In the genomic region with DNA sequence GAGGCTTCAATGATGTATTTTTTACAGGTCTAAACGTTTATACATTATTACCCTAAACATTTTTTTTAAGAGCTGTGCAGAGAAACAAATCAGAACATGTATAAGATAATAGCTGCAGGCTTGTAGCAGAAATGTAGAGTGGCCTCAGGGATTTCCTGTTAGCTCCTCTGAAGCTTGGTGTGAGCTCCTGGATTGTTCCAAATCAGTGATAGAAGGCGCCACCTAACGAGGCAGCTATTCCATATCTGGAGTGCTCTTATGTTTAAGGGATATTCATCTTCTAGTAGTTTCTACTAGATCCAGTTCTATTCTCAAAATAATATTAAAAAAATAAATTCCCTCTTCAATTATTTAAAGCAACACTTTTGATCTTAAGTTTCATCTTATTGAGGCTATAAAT, we compare ENCODE assay signal across 16 cellular contexts.
DNase-seq lines count a peak whose midpoint lies in the region; ATAC-seq, FAIRE-seq and TF ChIP-seq lines count a peak whose summit lies in the region.
"Had no signal": no experiment of that assay in that cellular context is flagged by ENCODE, and none has a peak within 500 bp of the region (broad histone marks: within the 10 kb centered on the region; RNA-seq: fewer than 3 reads in every experiment).

No MANE protein-coding gene starts in this region.

- no peak overlapping the region for H2AK5ac ChIP-seq in H9 (ENCODE audit: insufficient read length, low read length)
- no peak overlapping the region for H2AK5ac ChIP-seq in H1 (ENCODE audit: low read depth, low read length)
- no peak overlapping the region for H2AK5ac ChIP-seq in trophoblast cell (ENCODE audit: low read length)

- H3K4me1 Mint-ChIP-seq in H9, result peaks cover 16 to 20% of the 10 kb centered on the region in 2 experiments
- H3K4me1 Mint-ChIP-seq: natural killer cell had no signal

- peak in 1 of 2 experiments; percentile 11; a peak in 1 of 4 replicates for TF ChIP-seq RAD21 in H1 (IDR thresholded peaks at IDR 0.05 in 1 of 2, conservative IDR thresholded peaks at IDR 0.05 in 1 of 2; ENCODE audit: low read depth in 2 of 2, low read length in 2 of 2)

- no peak overlapping the region for H3K4me3 Mint-ChIP-seq in H9
- H3K4me3 Mint-ChIP-seq: natural killer cell had no signal

- H2BK15ac ChIP-seq in H9 (ENCODE audit: low read depth, low read length), result no peak overlapping the region
- no peak overlapping the region for H2BK15ac ChIP-seq in H1 (ENCODE audit: low read length)

- TF ChIP-seq POLR2A in H1 (IDR thresholded peaks at IDR 0.05; ENCODE audit: control extremely low read depth in 1 of 2, low read depth in 2 of 2, low read length in 2 of 2), result no peak
- no peak for TF ChIP-seq POLR2A in spleen (IDR thresholded peaks at IDR 0.05)

- peak; percentile 27; the same call in 2 of the 3 replicates for TF ChIP-seq CTCF in H9 (conservative IDR thresholded peaks at IDR 0.05)
- no peak for TF ChIP-seq CTCF in H1 (IDR thresholded peaks at IDR 0.05; ENCODE audit: control extremely low read depth in 1 of 3, insufficient read depth in 1 of 3, low read depth in 1 of 3, low read length in 3 of 3)
- no peak for TF ChIP-seq CTCF in spleen (IDR thresholded peaks at IDR 0.05 in 8 of 11, conservative IDR thresholded peaks at IDR 0.05 in 3 of 11)

- ATAC-seq in HG02938 (IDR thresholded peaks at IDR 0.05; ENCODE audit: unreplicated experiment), result no peak
- ATAC-seq: heart left ventricle, left colon, natural killer cell had no signal

- intact Hi-C loops in spleen (cut with DNase I; ENCODE audit: low total_unique reads), result no loop called here

- DNase-seq in H9, result no peak
- DNase-seq in NCI-H226, result peak; percentile 22
- no peak for DNase-seq in H1 (ENCODE audit: low read depth in 1 of 2, low spot score in 2 of 2)
- no peak for DNase-seq in trophoblast cell
- DNase-seq in activated effector memory CD4-positive, alpha-beta T cell treated with anti-CD3 and anti-CD28 coated beads, Interleukin-2, amount 50 U/mL, for 16 hours, result no peak
- no peak for DNase-seq in spleen
- DNase-seq: activated gamma-delta T cell, H7, heart left ventricle, left colon, MM.1S, natural killer cell, T-helper 9 cell had no signal

- no peaks in the 10 kb centered on the region for H3K9me3 ChIP-seq in H9 (ENCODE audit: control insufficient read depth, low read depth, low read length)
- 0 out of 4 replicates have a peak, but pooled peaks cover 0 to 3% of the 10 kb centered on the region in 2 experiments for H3K9me3 ChIP-seq in H1 (ENCODE audit: insufficient read depth in 2 of 2, low read depth in 1 of 2, low read length in 1 of 2)
- no peaks in the 10 kb centered on the region for H3K9me3 ChIP-seq in trophoblast cell (ENCODE audit: insufficient read depth, low read depth, low read length)
- peaks cover 0 to 5% (median 0%) of the 10 kb centered on the region in 8 donors for H3K9me3 ChIP-seq in spleen
- H3K9me3 ChIP-seq: heart left ventricle had no signal

- H4K20me1 ChIP-seq in H9 (ENCODE audit: control insufficient read depth, insufficient read depth, insufficient read length), result no peaks in the 10 kb centered on the region
- no peaks in the 10 kb centered on the region for H4K20me1 ChIP-seq in H1 (replicated peaks in 1 of 2; ENCODE audit: control insufficient read depth in 1 of 2, insufficient read depth in 2 of 2, low read length in 2 of 2)

- H3K56ac ChIP-seq in H9 (ENCODE audit: insufficient read length, low read depth, low read length), result no peak overlapping the region
- no peak overlapping the region for H3K56ac ChIP-seq in H1 (replicated peaks; ENCODE audit: insufficient read length, low read depth, low read length)

- H3K23me2 ChIP-seq in H9 (ENCODE audit: insufficient read length, low read depth, low read length, poor library complexity, severe bottlenecking) (no peaks in the 10 kb centered on the region), H1 (ENCODE audit: low read depth, low read length) (no peaks in the 10 kb centered on the region; the same call in 1 of the 2 replicates)

- WGBS in H9 (ENCODE audit: extremely low coverage, insufficient read length, low lambda C conversion rate), result no CpG with 5 or more reads among the region's 3 CpGs
- 56% methylated on average over 3 of the region's 3 CpGs; no CpG with 5 or more reads in 1 of the 2 experiments for WGBS in H1 (ENCODE audit: extremely low coverage in 1 of 2, insufficient coverage in 1 of 2, insufficient read length in 1 of 2, insufficient replicate concordance in 2 of 2, low coverage in 1 of 2, low lambda C conversion rate in 2 of 2, missing lambda C conversion rate in 1 of 2), 2 experiments
- no CpG with 5 or more reads among the region's 3 CpGs for WGBS in trophoblast cell (ENCODE audit: extremely low coverage, insufficient coverage, insufficient read length)
- 38 to 50% (median 44%) methylated on average over 3 of the region's 3 CpGs for WGBS in spleen, 5 donors

- H3K36me3 Mint-ChIP-seq in H9 (ENCODE audit: insufficient read depth in 1 of 3, low read depth in 3 of 3), result peaks cover 0 to 7% (median 0%) of the 10 kb centered on the region in 3 experiments; a peak in 2 of 7 replicates
- H3K36me3 Mint-ChIP-seq: brain, natural killer cell had no signal

- H3K9me3 Mint-ChIP-seq in H9, result peaks cover 0 to 6% of the 10 kb centered on the region in 2 experiments; a peak in 3 of 5 replicates
- H3K9me3 Mint-ChIP-seq: brain had no signal

- no peak overlapping the region for H3T11ph ChIP-seq in H9 (ENCODE audit: low read length)

- H2BK5ac ChIP-seq in H9 (ENCODE audit: insufficient read length, low read length), result no peak overlapping the region
- H2BK5ac ChIP-seq in H1 (ENCODE audit: low read depth, low read length), result no peak overlapping the region
- H2BK5ac ChIP-seq in trophoblast cell (ENCODE audit: low read depth, low read length, poor library complexity), result no peak overlapping the region

- H4K5ac ChIP-seq in H9 (ENCODE audit: insufficient read length, low read depth, low read length) (no peak overlapping the region), H1 (ENCODE audit: insufficient read length, low read depth, low read length) (no peak overlapping the region)

- H3K14ac ChIP-seq in H9 (ENCODE audit: insufficient read depth, low read length) (no peak overlapping the region), H1 (ENCODE audit: insufficient read length) (no peak overlapping the region), trophoblast cell (ENCODE audit: low read length) (no peak overlapping the region)

- H3K27me3 Mint-ChIP-seq in H9 (ENCODE audit: low read depth), result no peaks in the 10 kb centered on the region
- H3K27me3 Mint-ChIP-seq: brain had no signal

- CTCF ChIA-PET in H1 (lab: Charles Lee; ENCODE audit: partially characterized antibody), result interaction anchor here (0.6 to 1.2 kb wide), 3 partner anchors 9 to 913 kb away, joined by 3 read pairs; no protein-coding TSS in a partner anchor

- no peak overlapping the region for H3K4ac ChIP-seq in H9 (ENCODE audit: low read depth, low read length)
- no peak overlapping the region for H3K4ac ChIP-seq in H1 (replicated peaks; ENCODE audit: insufficient read length, low read depth, low read length)
- H3K4ac ChIP-seq in trophoblast cell (ENCODE audit: low read depth, low read length), result no peak overlapping the region

- no peaks in the 10 kb centered on the region for H3K79me1 ChIP-seq in H9 (ENCODE audit: insufficient read depth, low read depth, low read length, poor library complexity, severe bottlenecking)
- no peaks in the 10 kb centered on the region for H3K79me1 ChIP-seq in H1 (ENCODE audit: low read depth, low read length)
- H3K79me1 ChIP-seq in trophoblast cell (ENCODE audit: low read length), result peaks cover 2% of the 10 kb centered on the region

- H3K4me2 ChIP-seq in H9 (ENCODE audit: insufficient read depth, insufficient read length, low read length) (no peak overlapping the region), H1 (ENCODE audit: insufficient read depth in 1 of 2, low read depth in 2 of 2, low read length in 2 of 2) (no peak overlapping the region), trophoblast cell (ENCODE audit: low read length) (no peak overlapping the region)

- H2AFZ ChIP-seq in H9 (ENCODE audit: low read length), result no peak overlapping the region
- peak overlapping the region; percentile 16; the same call in 1 of the 2 replicates for H2AFZ ChIP-seq in H1 (ENCODE audit: low read length)
- no peak overlapping the region for H2AFZ ChIP-seq in trophoblast cell (ENCODE audit: insufficient read depth, low read length, poor library complexity)

- H3K27ac Mint-ChIP-seq in H9, result no peak overlapping the region; a peak in 1 of 7 replicates
- H3K27ac Mint-ChIP-seq: natural killer cell had no signal

- H4K8ac ChIP-seq in H9 (replicated peaks; ENCODE audit: insufficient read length, low read depth, low read length) (no peak overlapping the region), H1 (ENCODE audit: extremely low read depth, insufficient read depth, low read length) (no peak overlapping the region), trophoblast cell (ENCODE audit: low read depth, low read length) (no peak overlapping the region)

- H2BK12ac ChIP-seq in H9 (ENCODE audit: insufficient read length, low read depth, low read length) (no peak overlapping the region), H1 (ENCODE audit: low read depth, low read length) (no peak overlapping the region), trophoblast cell (ENCODE audit: low read length) (no peak overlapping the region)

- TF ChIP-seq EP300 in H1 (IDR thresholded peaks at IDR 0.05; ENCODE audit: borderline replicate concordance in 1 of 2, low read depth in 2 of 2, low read length in 2 of 2), result no peak

- H3K79me2 ChIP-seq in H9 (ENCODE audit: insufficient read depth, low read length) (no peaks in the 10 kb centered on the region), H1 (ENCODE audit: control insufficient read depth in 1 of 2, insufficient read depth in 2 of 2, low read length in 2 of 2) (no peaks in the 10 kb centered on the region), trophoblast cell (ENCODE audit: control insufficient read depth, insufficient read depth, low read length, poor library complexity) (no peaks in the 10 kb centered on the region)

- no peak overlapping the region for H2BK20ac ChIP-seq in H9 (ENCODE audit: low read depth, low read length, poor library complexity, severe bottlenecking)
- H2BK20ac ChIP-seq in H1 (ENCODE audit: low read length), result no peak overlapping the region

- FAIRE-seq in H1 (lab: Jason Lieb, UNC), result no peak
- FAIRE-seq: endometrium had no signal

- H3K4me3 ChIP-seq in H1 (ENCODE audit: extremely low read depth in 1 of 4, insufficient read depth in 2 of 4, low read depth in 3 of 4, low read length in 4 of 4) (no peak overlapping the region), trophoblast cell (ENCODE audit: low read depth, low read length) (no peak overlapping the region), spleen (no peak overlapping the region)
- H3K4me3 ChIP-seq: heart left ventricle had no signal

- H4K91ac ChIP-seq in H9 (ENCODE audit: insufficient read length, low read depth, low read length) (no peak overlapping the region), H1 (replicated peaks; ENCODE audit: insufficient read length, low read length) (no peak overlapping the region), trophoblast cell (ENCODE audit: low read depth, low read length) (no peak overlapping the region)

- no peaks in the 10 kb centered on the region for H3K36me3 ChIP-seq in H1 (ENCODE audit: control insufficient read depth in 2 of 4, insufficient read depth in 4 of 4, low read length in 3 of 4)
- no peaks in the 10 kb centered on the region for H3K36me3 ChIP-seq in trophoblast cell (ENCODE audit: control insufficient read depth in 1 of 2, insufficient read depth in 2 of 2, low read length in 2 of 2)
- no peaks in the 10 kb centered on the region for H3K36me3 ChIP-seq in spleen
- H3K36me3 ChIP-seq: heart left ventricle had no signal

- H3K18ac ChIP-seq in H9 (ENCODE audit: insufficient read length, low read depth, low read length) (no peak overlapping the region), H1 (ENCODE audit: extremely low read depth, low read length) (no peak overlapping the region), trophoblast cell (ENCODE audit: low read length) (no peak overlapping the region)

- H2BK120ac ChIP-seq in H9 (ENCODE audit: low read depth, low read length, poor library complexity, severe bottlenecking), result no peak overlapping the region
- H2BK120ac ChIP-seq in H1 (replicated peaks; ENCODE audit: low read depth, low read length), result no peak overlapping the region
- H2BK120ac ChIP-seq in trophoblast cell (ENCODE audit: insufficient read depth, low read length, poor library complexity), result no peak overlapping the region

- POLR2A ChIA-PET in H1 (lab: Charles Lee; ENCODE audit: partially characterized antibody), result no interaction called here

- H3K23ac ChIP-seq in H9 (ENCODE audit: insufficient read length, low read depth, low read length) (no peak overlapping the region), H1 (ENCODE audit: insufficient read length) (no peak overlapping the region), trophoblast cell (ENCODE audit: low read length) (no peak overlapping the region)

- no peak overlapping the region for H3K27ac ChIP-seq in H9 (ENCODE audit: insufficient read length, low read depth, low read length)
- H3K27ac ChIP-seq in H1 (ENCODE audit: low read depth, low read length), result no peak overlapping the region
- peak overlapping the region; percentile 98 for H3K27ac ChIP-seq in trophoblast cell (ENCODE audit: low read depth, low read length)
- H3K27ac ChIP-seq in spleen, result no peak overlapping the region
- H3K27ac ChIP-seq: heart left ventricle had no signal

- no peaks in the 10 kb centered on the region for H3K27me3 ChIP-seq in H9 (ENCODE audit: insufficient read depth, low read length)
- H3K27me3 ChIP-seq in H1 (replicated peaks in 1 of 4; ENCODE audit: control insufficient read depth in 3 of 4, extremely low read depth in 1 of 4, insufficient read depth in 3 of 4, low read length in 3 of 4), result peaks cover 0 to 1% (median 0%) of the 10 kb centered on the region in 4 experiments; a peak in 1 of 7 replicates
- no peaks in the 10 kb centered on the region for H3K27me3 ChIP-seq in trophoblast cell (ENCODE audit: insufficient read depth, low read length)
- no peaks in the 10 kb centered on the region for H3K27me3 ChIP-seq in spleen (replicated peaks in 1 of 7)
- H3K27me3 ChIP-seq: heart left ventricle had no signal

- no peak overlapping the region for H4K12ac ChIP-seq in trophoblast cell (ENCODE audit: low read depth, low read length)

- H3K4me1 ChIP-seq in H9 (ENCODE audit: insufficient read depth, low read length) (peaks cover 4% of the 10 kb centered on the region; the same call in 1 of the 2 replicates), H1 (replicated peaks in 1 of 4; ENCODE audit: control insufficient read depth in 3 of 4, insufficient read depth in 4 of 4, low read length in 3 of 4) (peaks cover 0 to 2% (median 0%) of the 10 kb centered on the region in 4 experiments; a peak in 3 of 7 replicates), trophoblast cell (ENCODE audit: control insufficient read depth in 1 of 2, insufficient read depth in 2 of 2, low read length in 2 of 2) (peaks cover 0 to 2% of the 10 kb centered on the region in 2 experiments), spleen (no peaks in the 10 kb centered on the region)
- H3K4me1 ChIP-seq: heart left ventricle had no signal

- H3K9ac ChIP-seq in H9 (ENCODE audit: extremely low read depth, insufficient read length, low read length) (no peak overlapping the region), H1 (replicated peaks in 1 of 4; ENCODE audit: extremely low read depth in 1 of 4, low read depth in 3 of 4, low read length in 3 of 4) (no peak overlapping the region), trophoblast cell (ENCODE audit: low read length) (no peak overlapping the region)
